In genomic region chr1:175887981-175888428, GRCh38 we compare ENCODE assay signal across 7 cellular contexts.
DNase-seq lines count a peak whose midpoint lies in the region; ATAC-seq and TF ChIP-seq lines count a peak whose summit lies in the region.

No MANE protein-coding gene starts in this region.

- H3K27ac ChIP-seq in colonic mucosa (no peak overlapping the region), stomach (no peak overlapping the region)

- TF ChIP-seq POLR2A in stomach (IDR thresholded peaks at IDR 0.05) = no peak

- DNase-seq in HT1080 (ENCODE audit: low read depth) (peak; percentile 30), RKO (ENCODE audit: low spot score) (peak; percentile 67), colonic mucosa (peak; percentile 67), left kidney (ENCODE audit: low read depth, low spot score) (peak; percentile 88), stomach (peak; percentile 30)

- H3K4me3 ChIP-seq in colonic mucosa (no peak overlapping the region), stomach (no peak overlapping the region)

- 36 to 42% (median 38%) methylated on average over 16 to 17 of the region's 17 CpGs for WGBS in stomach, 5 donors

- H3K4me1 ChIP-seq in ES-I3 (ENCODE audit: insufficient read depth, low read length) (0 out of 2 replicates have a peak, but pooled peaks cover 2% of the 10 kb centered on the region), colonic mucosa (no peaks in the 10 kb centered on the region), stomach (peaks cover 0 to 7% (median 0%) of the 10 kb centered on the region in 4 donors)

- H3K36me3 ChIP-seq in ES-I3 (ENCODE audit: insufficient read depth, low read length) (no peaks in the 10 kb centered on the region), colonic mucosa (no peaks in the 10 kb centered on the region), stomach (no peaks in the 10 kb centered on the region)

- H3K27me3 ChIP-seq in colonic mucosa = no peaks in the 10 kb centered on the region
- no peaks in the 10 kb centered on the region for H3K27me3 ChIP-seq in stomach

- TF ChIP-seq CTCF in colonic mucosa (IDR thresholded peaks at IDR 0.05) = peak; percentile 88
- TF ChIP-seq CTCF in stomach (IDR thresholded peaks at IDR 0.05) = peak in 4 of 7 experiments; percentile 14 to 64 (median 48)

- no peak for TF ChIP-seq EP300 in stomach (IDR thresholded peaks at IDR 0.05)

- intact Hi-C loops in colonic mucosa (cut with DNase I) = loop anchor here (10.0 kb wide), 1 partner anchor 143 kb away; the partner anchor contains the start of gene TNR
- intact Hi-C loops in stomach (cut with DNase I; ENCODE audit: low total_unique reads) = no loop called here

- ATAC-seq in GM19468 (IDR thresholded peaks at IDR 0.05; ENCODE audit: extremely low read depth, unreplicated experiment) = peak; percentile 82

- H3K9me3 ChIP-seq in ES-I3 (ENCODE audit: control insufficient read depth, insufficient read depth, low read length) (no peaks in the 10 kb centered on the region), colonic mucosa (no peaks in the 10 kb centered on the region), stomach (no peaks in the 10 kb centered on the region)

- H3K9ac ChIP-seq in ES-I3 (ENCODE audit: low read depth, low read length) (peak overlapping the region; percentile 57; the same call in 1 of the 2 replicates), colonic mucosa (ENCODE audit: low read depth in 2 of 2, low read length in 2 of 2) (no peak overlapping the region)

Comparison
In these comparisons a context has a peak if more than half of its experiments do, and no peak if none do; other contexts are left out.
1. DNase-seq: peak in every context shown above with its lines; median percentile 88 in left kidney; 67 in RKO; 67 in colonic mucosa; 30 in HT1080; 30 in stomach.